ENCODE assay signal across 13 cellular contexts in genomic region chr20:54479138-54479906, GRCh38. TPM values are rescaled to one million over a fixed set of nuclear protein-coding genes. Genes with fewer than 3 reads are reported as not detected.
DNase-seq lines count a peak whose midpoint lies in the region; ATAC-seq and TF ChIP-seq lines count a peak whose summit lies in the region.
"Had no signal": no experiment of that assay in that cellular context is flagged by ENCODE, and none has a peak within 500 bp of the region (broad histone marks: within the 10 kb centered on the region; RNA-seq: fewer than 3 reads in every experiment).

No MANE protein-coding gene starts in this region.

- no peaks in the 10 kb centered on the region for H3K4me1 Mint-ChIP-seq in MCF 10A (ENCODE audit: insufficient read depth, unreplicated experiment)
- H3K4me1 Mint-ChIP-seq: central memory CD8-positive, alpha-beta T cell had no signal

- H4K20me1 ChIP-seq in mammary epithelial cell (ENCODE audit: insufficient read depth, low read length) = no peaks in the 10 kb centered on the region

- no peak overlapping the region for H2AFZ ChIP-seq in mammary epithelial cell (ENCODE audit: low read depth, low read length)

- H3K27ac ChIP-seq in mammary epithelial cell (ENCODE audit: insufficient read depth, low read depth, low read length) = no peak overlapping the region

- dilution Hi-C loops in mammary epithelial cell (cut with HindIII; ENCODE audit: low sequenced_read_pairs) = no loop called here

- H3K4me2 ChIP-seq in mammary epithelial cell (ENCODE audit: insufficient read depth, low read depth, low read length) = no peak overlapping the region

- no peaks in the 10 kb centered on the region for H3K9me3 Mint-ChIP-seq in MCF 10A (ENCODE audit: unreplicated experiment)
- H3K9me3 Mint-ChIP-seq: stimulated activated naive B cell treated with anti-CD40 and anti-IgM and Interleukin-4, amounts not matched to agents 10 μg/mL and 1 μg/mL and 100 μg/mL, for 72 hours had no signal

- POLR2A ChIA-PET in MCF 10A (lab: Yijun Ruan, JAX) = interaction anchor here (0.7 kb wide), 1 partner anchor 1585 kb away, joined by 4 read pairs; no protein-coding TSS in a partner anchor

- WGBS in mammary epithelial cell (ENCODE audit: low coverage, missing lambda C conversion rate) = 72% methylated on average over 9 of the region's 9 CpGs

- ATAC-seq in HG02763 (IDR thresholded peaks at IDR 0.05; ENCODE audit: unreplicated experiment) (no peak), GM21515 (IDR thresholded peaks at IDR 0.05; ENCODE audit: unreplicated experiment) (no peak)
- ATAC-seq: right cardiac atrium had no signal

- H3K36me3 ChIP-seq in mammary epithelial cell (ENCODE audit: insufficient read depth, low read length) = no peaks in the 10 kb centered on the region

- H3K4me3 ChIP-seq in mammary epithelial cell (replicated peaks in 1 of 3; ENCODE audit: insufficient read depth in 1 of 3, low read depth in 2 of 3, low read length in 3 of 3) = no peak overlapping the region
- H3K4me3 ChIP-seq in cardiac fibroblast (replicated peaks in 1 of 2; ENCODE audit: low read depth in 2 of 2, low read length in 2 of 2) = no peak overlapping the region
- no peak overlapping the region for H3K4me3 ChIP-seq in retinal pigment epithelial cell (ENCODE audit: low read length)

- no peak overlapping the region for H3K9ac ChIP-seq in mammary epithelial cell (ENCODE audit: insufficient read depth, low read length)

- intact Hi-C loops in MCF 10A (cut with micrococcal nuclease) (no loop called here), mammary epithelial cell (cut with micrococcal nuclease) (no loop called here)

- peaks cover 23% of the 10 kb centered on the region for H3K27me3 ChIP-seq in mammary epithelial cell (ENCODE audit: insufficient read depth, low read length)

- peaks cover 57% of the 10 kb centered on the region for H3K27me3 Mint-ChIP-seq in MCF 10A (ENCODE audit: insufficient read depth, unreplicated experiment)

- H3K4me1 ChIP-seq in mammary epithelial cell (ENCODE audit: insufficient read depth, low read length) = no peaks in the 10 kb centered on the region

- BruUV-seq in MCF 10A (replicated peaks; lab: Mats Ljungman, UMichigan) (no TSS peak), mammary epithelial cell (replicated peaks; lab: Mats Ljungman, UMichigan) (no TSS peak)

- DNase-seq in MCF 10A (ENCODE audit: unreplicated experiment) (peak; percentile 4), mammary epithelial cell (no peak), HuH-7.5 (ENCODE audit: low spot score) (peak; percentile 85), cardiac fibroblast (ENCODE audit: low read depth in 2 of 2) (no peak), retinal pigment epithelial cell (ENCODE audit: low read depth) (no peak)
- no peak for DNase-seq in stimulated activated naive CD4-positive, alpha-beta T cell treated with Interleukin-2 at 50 U/mL for 16 hours (lab: John Stamatoyannopoulos, UW)
- DNase-seq: NCI-H1105; stimulated activated naive B cell treated with anti-CD40 and anti-IgM and Interleukin-4, amounts not matched to agents 10 μg/mL and 1 μg/mL and 100 μg/mL, for 72 hours had no signal

- in situ Hi-C loops in mammary epithelial cell (cut with MboI; ENCODE audit: low sequenced_read_pairs in 2 of 2) = no loop called here

- CTCF ChIA-PET in MCF 10A (lab: Yijun Ruan, JAX) = interaction anchor here (1.1 kb wide), 1 partner anchor 9 kb away, joined by 4 read pairs; no protein-coding TSS in a partner anchor
- CTCF ChIA-PET in mammary epithelial cell (lab: Charles Lee; ENCODE audit: low non-redundant PET) = no interaction called here

- no peaks in the 10 kb centered on the region for H3K9me3 ChIP-seq in mammary epithelial cell (replicated peaks; ENCODE audit: insufficient read depth, low read length)

- TF ChIP-seq CTCF in MCF 10A (IDR thresholded peaks at IDR 0.05; ENCODE audit: unreplicated experiment) (no peak), mammary epithelial cell (conservative IDR thresholded peaks at IDR 0.05 in 1 of 2, IDR thresholded peaks at IDR 0.05 in 1 of 2; ENCODE audit: extremely low read depth in 1 of 2, insufficient read depth in 1 of 2, low read depth in 1 of 2, low read length in 2 of 2) (no peak), cardiac fibroblast (IDR thresholded peaks at IDR 0.05; ENCODE audit: low read depth, low read length) (peak; percentile 23), retinal pigment epithelial cell (conservative IDR thresholded peaks at IDR 0.05; ENCODE audit: low read depth, low read length) (peak; percentile 46)

- peaks cover 7% of the 10 kb centered on the region for H3K36me3 Mint-ChIP-seq in MCF 10A (ENCODE audit: insufficient read depth, unreplicated experiment)
- H3K36me3 Mint-ChIP-seq: CD14-positive monocyte; stimulated activated naive B cell treated with anti-CD40 and anti-IgM and Interleukin-4, amounts not matched to agents 10 μg/mL and 1 μg/mL and 100 μg/mL, for 72 hours had no signal

- H3K4me3 Mint-ChIP-seq in MCF 10A (ENCODE audit: unreplicated experiment) = no peak overlapping the region
- H3K4me3 Mint-ChIP-seq: CD14-positive monocyte; central memory CD8-positive, alpha-beta T cell; stimulated activated naive B cell treated with anti-CD40 and anti-IgM and Interleukin-4, amounts not matched to agents 10 μg/mL and 1 μg/mL and 100 μg/mL, for 72 hours had no signal

- H3K27ac Mint-ChIP-seq in MCF 10A (ENCODE audit: low read depth, unreplicated experiment) = no peak overlapping the region
- H3K27ac Mint-ChIP-seq: CD14-positive monocyte; stimulated activated naive B cell treated with anti-CD40 and anti-IgM and Interleukin-4, amounts not matched to agents 10 μg/mL and 1 μg/mL and 100 μg/mL, for 72 hours had no signal

- no peaks in the 10 kb centered on the region for H3K79me2 ChIP-seq in mammary epithelial cell (ENCODE audit: insufficient read depth, low read length)

RNA-seq across cellular contexts. Expression of gene DOK5, which starts 3.9 kb away (rescaled TPM):
- total RNA-seq in MCF 10A (2022) = not detected in 2 replicates
- total RNA-seq in mammary epithelial cell = under 1 TPM in 1 of 2 donors, not detected in 1; 0.17 TPM
- not detected for polyA plus RNA-seq in mammary epithelial cell
- not detected for polyA minus RNA-seq in mammary epithelial cell
- polyA plus RNA-seq: CD14-positive monocyte had no signal

Comparison
In these comparisons a context has a peak if more than half of its experiments do, and no peak if none do; other contexts are left out.
1. DNase-seq: peak in MCF 10A (single experiment) and HuH-7.5 (single experiment); none in mammary epithelial cell (single experiment), cardiac fibroblast (0 of 2), retinal pigment epithelial cell (single experiment) and stimulated activated naive CD4-positive, alpha-beta T cell treated with Interleukin-2 at 50 U/mL for 16 hours (single experiment).
2. CTCF ChIP-seq: peak in cardiac fibroblast (single experiment) and retinal pigment epithelial cell (single experiment); none in MCF 10A (single experiment) and mammary epithelial cell (0 of 2).